Comparison of ENCODE assay signal across 1 cellular context in the genomic region with DNA sequence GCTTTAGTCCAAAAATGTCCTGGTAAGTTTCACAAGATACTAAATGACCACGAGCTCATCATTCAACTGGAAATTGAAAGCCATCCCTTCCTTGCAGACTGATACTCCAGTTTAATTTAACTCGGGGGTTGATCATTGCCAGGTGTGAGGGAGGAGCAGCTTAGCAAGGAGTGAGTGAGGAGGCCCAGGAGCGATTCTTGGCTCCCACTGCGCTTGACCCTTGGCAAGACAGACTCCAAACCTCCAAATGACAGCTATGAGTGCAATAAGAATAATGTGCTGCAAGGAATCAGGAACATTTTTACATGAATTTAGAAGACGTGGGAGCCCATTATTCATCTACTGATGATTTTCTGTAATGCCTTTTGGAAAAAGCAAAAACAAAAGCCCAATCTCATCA.
TF ChIP-seq lines count a peak whose summit lies in the region.

No MANE protein-coding gene starts in this region.

TF ChIP-seq in HEK293T, 16 proteins besides CTCF, POLR2A, EP300 and RAD21 (continued from another document):
- TF ChIP-seq, protein P1, sequence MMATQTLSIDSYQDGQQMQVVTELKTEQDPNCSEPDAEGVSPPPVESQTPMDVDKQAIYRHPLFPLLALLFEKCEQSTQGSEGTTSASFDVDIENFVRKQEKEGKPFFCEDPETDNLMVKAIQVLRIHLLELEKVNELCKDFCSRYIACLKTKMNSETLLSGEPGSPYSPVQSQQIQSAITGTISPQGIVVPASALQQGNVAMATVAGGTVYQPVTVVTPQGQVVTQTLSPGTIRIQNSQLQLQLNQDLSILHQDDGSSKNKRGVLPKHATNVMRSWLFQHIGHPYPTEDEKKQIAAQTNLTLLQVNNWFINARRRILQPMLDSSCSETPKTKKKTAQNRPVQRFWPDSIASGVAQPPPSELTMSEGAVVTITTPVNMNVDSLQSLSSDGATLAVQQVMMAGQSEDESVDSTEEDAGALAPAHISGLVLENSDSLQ (IDR thresholded peaks at IDR 0.05): peak; percentile 69; the same call in 1 of the 2 replicates
TF ChIP-seq in HEK293T: peak in this region for 1.
